Comparison of ENCODE assay signal across 8 cellular contexts in genomic region chr6:107491791-107492674, GRCh38. TPM values are rescaled to one million over a fixed set of nuclear protein-coding genes. Genes with fewer than 3 reads are reported as not detected.
DNase-seq lines count a peak whose midpoint lies in the region; ATAC-seq and TF ChIP-seq lines count a peak whose summit lies in the region.

No MANE protein-coding gene starts in this region.

- peaks cover 11% of the 10 kb centered on the region for H3K27me3 ChIP-seq in IMR-90 (ENCODE audit: control insufficient read depth, insufficient read depth, low read length)

- H4K8ac ChIP-seq in IMR-90 (ENCODE audit: low read depth in 2 of 2, low read length in 2 of 2): no peak overlapping the region

- no peak overlapping the region for H3K56ac ChIP-seq in IMR-90 (ENCODE audit: extremely low read depth, insufficient read depth, low read length)

- no TSS peak for BruUV-seq in IMR-90 (replicated peaks; lab: Mats Ljungman, UMichigan)

- H2BK20ac ChIP-seq in IMR-90 (ENCODE audit: low read depth, low read length): no peak overlapping the region

- peak overlapping the region; percentile 95 for H3K4me2 ChIP-seq in IMR-90 (ENCODE audit: low read depth, low read length)

- in situ Hi-C loops in IMR-90 (cut with MboI; ENCODE audit: low sequenced_read_pairs): loop anchor here (10.0 kb wide), 2 partner anchors 353 to 367 kb away; no protein-coding TSS in a partner anchor

- H3K9me3 ChIP-seq in IMR-90 (ENCODE audit: control insufficient read depth, insufficient read depth, low read length): no peaks in the 10 kb centered on the region

- no peak overlapping the region for H2BK15ac ChIP-seq in IMR-90 (ENCODE audit: low read depth, low read length)

- peaks cover 3% of the 10 kb centered on the region for H3K4me1 ChIP-seq in IMR-90 (ENCODE audit: control insufficient read depth, insufficient read depth, low read length)

- H3K23ac ChIP-seq in IMR-90 (ENCODE audit: low read depth, low read length): no peak overlapping the region

- TF ChIP-seq CTCF in AG09309 (IDR thresholded peaks at IDR 0.05; ENCODE audit: control insufficient read depth, insufficient read depth, low read depth, low read length, missing control alignments) (no peak), IMR-90 (conservative IDR thresholded peaks at IDR 0.05; ENCODE audit: low read depth, low read length) (no peak)

- no peak overlapping the region for H3K27ac ChIP-seq in IMR-90 (ENCODE audit: insufficient read depth, low read length)
- H3K27ac ChIP-seq in cingulate gyrus (ENCODE audit: low read depth, low read length): peak overlapping the region; percentile 52

- no peak for TF ChIP-seq RAD21 in IMR-90 (IDR thresholded peaks at IDR 0.05; ENCODE audit: low read length)

- no peak overlapping the region for H3K14ac ChIP-seq in IMR-90 (replicated peaks; ENCODE audit: low read depth, low read length)

- no peak overlapping the region for H2AK5ac ChIP-seq in IMR-90 (ENCODE audit: low read depth, low read length)

- H4K5ac ChIP-seq in IMR-90 (ENCODE audit: low read depth, low read length): no peak overlapping the region

- CTCF ChIA-PET in IMR-90 (lab: Yijun Ruan, JAX): interaction anchor here (1.3 to 4.6 kb wide), 2 partner anchors 89 to 174 kb away, joined by 3 to 25 read pairs; no protein-coding TSS in a partner anchor

- H3K9ac ChIP-seq in IMR-90 (ENCODE audit: low read depth, low read length): no peak overlapping the region

- no peak overlapping the region for H3K4me3 ChIP-seq in AG09309 (ENCODE audit: control insufficient read depth, low read depth, low read length)
- H3K4me3 ChIP-seq in IMR-90 (ENCODE audit: insufficient read depth, low read depth, low read length): no peak overlapping the region; the same call in 1 of the 2 replicates

- H4K20me1 ChIP-seq in IMR-90 (ENCODE audit: insufficient read depth, low read length): no peaks in the 10 kb centered on the region; the same call in 1 of the 2 replicates

- DNase-seq in AG09309 (ENCODE audit: low read depth) (peak; percentile 39), IMR-90 (peak; percentile 56), middle frontal gyrus (ENCODE audit: extremely low spot score, low spot score) (peak; percentile 51), DMS114 treated with DMSO at 0.1 percent for 48 hours (lab: John Stamatoyannopoulos, UW; ENCODE audit: unreplicated experiment) (no peak), OCI-M2 (lab: John Stamatoyannopoulos, UW; ENCODE audit: unreplicated experiment) (no peak)
- no peak for DNase-seq in effector CD8-positive, alpha-beta T cell (lab: John Stamatoyannopoulos, UW)

- peaks cover 0 to 19% of the 10 kb centered on the region in 2 experiments; a peak in 1 of 4 replicates for H3K79me1 ChIP-seq in IMR-90 (ENCODE audit: low read depth in 1 of 2, low read length in 2 of 2)

- intact Hi-C loops in IMR-90 (cut with micrococcal nuclease): loop anchor here (2.0 to 5.0 kb wide), 5 partner anchors 150 to 377 kb away; partner anchors contain the start of gene BEND3

- no peak overlapping the region for H2AFZ ChIP-seq in IMR-90 (replicated peaks; ENCODE audit: low read length, poor library complexity)

- dilution Hi-C loops in IMR-90 (cut with HindIII; ENCODE audit: low sequenced_read_pairs, unreplicated experiment): no loop called here

- no peak for TF ChIP-seq POLR2A in IMR-90 (IDR thresholded peaks at IDR 0.05; ENCODE audit: low read depth, low read length)

- no peak overlapping the region for H4K91ac ChIP-seq in IMR-90 (ENCODE audit: insufficient read depth, low read depth, low read length)

- H3K36me3 ChIP-seq in IMR-90 (ENCODE audit: control insufficient read depth, insufficient read depth, low read length): no peaks in the 10 kb centered on the region

- whole genome bisulfite sequencing in IMR-90 (ENCODE audit: extremely low coverage in 2 of 2, insufficient read length in 1 of 2), 2 experiments: 60% methylated on average over 1 of the region's 15 CpGs; no CpG with 5 or more reads in 1 of the 2 experiments

- no peaks in the 10 kb centered on the region for H3K9me1 ChIP-seq in IMR-90 (ENCODE audit: insufficient read depth, low read length)

- H3K18ac ChIP-seq in IMR-90 (ENCODE audit: low read depth, low read length): no peak overlapping the region

- H2BK5ac ChIP-seq in IMR-90 (ENCODE audit: low read depth, low read length, poor library complexity, severe bottlenecking): no peak overlapping the region

- no peak overlapping the region for H2BK120ac ChIP-seq in IMR-90 (ENCODE audit: low read depth, low read length)

- H3K4ac ChIP-seq in IMR-90 (ENCODE audit: low read depth, low read length): no peak overlapping the region

- no peak overlapping the region for H2AK9ac ChIP-seq in IMR-90 (replicated peaks; ENCODE audit: low read depth, low read length, poor library complexity)

- ATAC-seq in IMR-90 (ENCODE audit: low read depth): no peak
- ATAC-seq in HG02840 (IDR thresholded peaks at IDR 0.05; ENCODE audit: low FRiP score, unreplicated experiment): no peak

- POLR2A ChIA-PET in IMR-90 (lab: Charles Lee; ENCODE audit: unreplicated experiment): interaction anchor here (0.9 kb wide), 1 partner anchor 466 kb away, joined by 3 read pairs; the partner anchor contains the start of gene SEC63

TF ChIP-seq in IMR-90, 13 proteins besides CTCF, POLR2A, EP300 and RAD21:
- TF ChIP-seq MAZ (IDR thresholded peaks at IDR 0.05; ENCODE audit: borderline replicate concordance, low read depth, low read length) (no peak), MXI1 (IDR thresholded peaks at IDR 0.05; ENCODE audit: borderline replicate concordance, low read depth, low read length) (no peak), BHLHE40 (IDR thresholded peaks at IDR 0.05; ENCODE audit: low read depth, low read length) (no peak), MAFK (IDR thresholded peaks at IDR 0.05; ENCODE audit: low read depth, low read length) (peak; percentile 29; the same call in 1 of the 2 replicates)

RNA-seq across cellular contexts. Expression of gene SOBP, which starts 2.1 kb away (rescaled TPM):
- 0.72 and 1.1 TPM in 2 replicates for total RNA-seq in IMR-90 (2012; rRNA removed)
- 0.60 and 0.99 TPM in 2 replicates for polyA plus RNA-seq in IMR-90 (2012; rRNA removed)
- polyA plus RNA-seq in IMR-90 (2012; cell fraction: cytosol; rRNA removed): 0.15 and 1.0 TPM in 2 replicates
- 1.8 and 2.6 TPM in 2 replicates for polyA plus RNA-seq in IMR-90 (2012; cell fraction: nucleus; rRNA removed; ENCODE audit: low replicate concordance)

RNA-seq across cellular contexts. Expression of gene PDSS2, which starts 32.7 kb away (rescaled TPM):
- total RNA-seq in IMR-90 (2012; rRNA removed): 8.6 and 8.9 TPM in 2 replicates
- 9.2 and 10.1 TPM in 2 replicates for polyA plus RNA-seq in IMR-90 (2012; rRNA removed)
- polyA plus RNA-seq in IMR-90 (2012; cell fraction: cytosol; rRNA removed): 6.2 and 8.7 TPM in 2 replicates
- polyA plus RNA-seq in IMR-90 (2012; cell fraction: nucleus; rRNA removed; ENCODE audit: low replicate concordance): 4.5 and 4.9 TPM in 2 replicates

Comparison
In these comparisons a context has a peak if more than half of its experiments do, and no peak if none do; other contexts are left out.
1. DNase-seq: peak in AG09309 (single experiment), IMR-90 (single experiment) and middle frontal gyrus (single experiment); none in DMS114 treated with DMSO at 0.1 percent for 48 hours (single experiment), OCI-M2 (single experiment) and effector CD8-positive, alpha-beta T cell (single experiment).